Comparison of ENCODE assay signal across 11 cellular contexts in the genomic region with DNA sequence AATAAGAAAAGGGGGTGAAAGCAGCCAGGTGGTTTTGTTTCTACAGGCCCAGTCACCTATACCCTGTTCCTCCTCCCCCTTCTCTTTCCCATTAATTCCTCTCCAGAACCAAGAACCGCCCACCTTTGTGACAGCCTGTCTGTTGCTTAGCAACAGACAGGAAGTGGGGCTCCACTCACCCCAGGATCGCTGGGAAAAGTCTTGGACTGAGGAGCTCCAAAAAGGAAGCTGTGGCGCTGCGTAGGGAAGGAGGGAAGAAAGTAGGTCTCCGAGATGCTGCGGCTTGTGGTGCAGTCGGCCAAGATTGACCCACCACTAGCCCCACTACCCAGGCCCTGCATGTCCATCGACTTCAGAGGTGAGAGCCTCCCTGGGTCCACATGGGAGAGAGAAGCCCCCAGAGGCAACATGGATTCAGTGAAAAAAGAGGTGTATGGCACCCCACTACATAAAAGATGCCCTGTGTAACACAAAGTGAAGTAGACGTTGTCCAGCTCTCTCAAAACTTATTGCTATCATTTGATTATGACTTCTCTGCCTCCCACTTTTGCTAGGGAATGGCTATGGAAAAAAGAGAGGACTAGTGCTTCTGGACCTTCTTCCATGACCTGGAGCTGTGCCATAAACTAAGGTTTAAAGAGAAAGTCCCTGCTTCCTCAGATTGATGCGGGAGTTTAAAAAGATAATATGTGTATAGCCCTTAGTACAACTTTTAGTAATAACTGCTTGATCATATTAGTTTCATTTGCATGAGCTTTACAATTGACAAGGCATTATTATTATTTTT. TPM values are rescaled to one million over a fixed set of nuclear protein-coding genes. Genes with fewer than 3 reads are reported as not detected.
DNase-seq lines count a peak whose midpoint lies in the region; ATAC-seq, FAIRE-seq and TF ChIP-seq lines count a peak whose summit lies in the region.
"Had no signal": no experiment of that assay in that cellular context is flagged by ENCODE, and none has a peak within 500 bp of the region (broad histone marks: within the 10 kb centered on the region; RNA-seq: fewer than 3 reads in every experiment).

Gene FER1L5, plus strand, starts transcription at position 201 of the 787 bp plus-strand sequence. Its CDS starts 73 bp downstream, at position 274.

- DNase-seq in H54 (ENCODE audit: insufficient read length, low spot score) (peak; percentile 77), SK-N-DZ (ENCODE audit: low spot score) (peak; percentile 66), head of caudate nucleus (peak; percentile 37 to 92 (median 70)), HUDEP-2 (lab: John Stamatoyannopoulos, UW; ENCODE audit: unreplicated experiment in 76 of 76) (no peak)
- DNase-seq in stimulated activated naive CD8-positive, alpha-beta T cell treated with anti-CD3 and anti-CD28 coated beads, Interleukin-15, Interleukin-2, amounts not matched to agents 100 U/mL and 50 U/mL, for 24 hours = no peak
- DNase-seq in stimulated activated CD4-positive, alpha-beta T cell treated with anti-CD3 and anti-CD28 coated beads, Interleukin-12 subunit alpha, Interleukin-12 subunit beta, amount 100 ng/mL, for 4 hours = no peak
- DNase-seq: activated CD8-positive, alpha-beta T cell treated with anti-CD3 and anti-CD28 coated beads for 36 hours had no signal

- no peaks in the 10 kb centered on the region for H3K27me3 ChIP-seq in rectal smooth muscle tissue (ENCODE audit: control insufficient read depth, insufficient read depth, low read length)
- H3K27me3 ChIP-seq: tibial nerve had no signal

- no peaks in the 10 kb centered on the region for H3K4me1 ChIP-seq in rectal smooth muscle tissue (ENCODE audit: control insufficient read depth, insufficient read depth, low read length)

- FAIRE-seq in H54 (lab: Jason Lieb, UNC) = no peak

- no peak within 1 kb of the TSS for H3K27ac ChIP-seq in rectal smooth muscle tissue (ENCODE audit: low read depth, low read length)
- H3K27ac ChIP-seq: KMS-11 had no signal

- no peaks in the 10 kb centered on the region for H3K36me3 ChIP-seq in rectal smooth muscle tissue (ENCODE audit: control insufficient read depth, insufficient read depth, low read length)
- H3K36me3 ChIP-seq: tibial nerve had no signal

- peak within 1 kb of the TSS; percentile 27 for H3K4me3 ChIP-seq in rectal smooth muscle tissue (ENCODE audit: low read length)

- intact Hi-C loops in head of caudate nucleus (cut with DNase I) = no loop called here

- peak; percentile 58; the same call in 1 of the 2 replicates for TF ChIP-seq POLR2A in H54 (IDR thresholded peaks at IDR 0.05; ENCODE audit: low read depth, low read length)

- no peak within 1 kb of the TSS for H3K9ac ChIP-seq in rectal smooth muscle tissue (ENCODE audit: low read length)
- H3K9ac ChIP-seq: KMS-11 had no signal

- ATAC-seq in stimulated activated naive CD8-positive, alpha-beta T cell treated with anti-CD3 and anti-CD28 coated beads, Interleukin-15, Interleukin-2, amounts not matched to agents 100 U/mL and 50 U/mL, for 24 hours = no peak
- ATAC-seq in GM18502 (IDR thresholded peaks at IDR 0.05; ENCODE audit: poor library complexity, unreplicated experiment) = no peak
- ATAC-seq: activated CD8-positive, alpha-beta T cell treated with anti-CD3 and anti-CD28 coated beads for 36 hours had no signal

RNA-seq across cellular contexts. Expression of gene FER1L5, which starts in this region (rescaled TPM):
- 0.02 and 0.06 TPM in 2 replicates for polyA plus RNA-seq in SK-N-DZ (2014; cell fraction: cytosol; rRNA removed)
- polyA plus RNA-seq in SK-N-DZ (2014; cell fraction: nucleus; rRNA removed) = 0.59 and 0.73 TPM in 2 replicates

Comparison
In these comparisons a context has a peak if more than half of its experiments do, and no peak if none do; other contexts are left out.
1. DNase-seq: peak in H54 (single experiment), SK-N-DZ (single experiment) and head of caudate nucleus (42 of 42); none in HUDEP-2 (0 of 76), stimulated activated naive CD8-positive, alpha-beta T cell treated with anti-CD3 and anti-CD28 coated beads, Interleukin-15, Interleukin-2, amounts not matched to agents 100 U/mL and 50 U/mL, for 24 hours (single experiment) and stimulated activated CD4-positive, alpha-beta T cell treated with anti-CD3 and anti-CD28 coated beads, Interleukin-12 subunit alpha, Interleukin-12 subunit beta, amount 100 ng/mL, for 4 hours (single experiment).